ENCODE assay signal across 35 cellular contexts in genomic region chr22:43333156-43333555, GRCh38. TPM values are rescaled to one million over a fixed set of nuclear protein-coding genes. Genes with fewer than 3 reads are reported as not detected.
"Had no signal": no experiment of that assay in that cellular context is flagged by ENCODE, and none has a peak within 500 bp of the region (broad histone marks: within the 10 kb centered on the region; RNA-seq: fewer than 3 reads in every experiment).

No MANE protein-coding gene starts in this region.

- H3K27me3 ChIP-seq: SJCRH30 had no signal

- H2AFZ ChIP-seq: PC-9 had no signal

- DNase-seq: Karpas-422, NCI-H1048, NCI-H1092 treated with DMSO at 0.1 percent for 48 hours, NCI-H1105 treated with DMSO at 0.1 percent for 48 hours, NCI-H1417, NCI-H1436, NCI-H146, NCI-H1694, NCI-H187, NCI-H1930, NCI-H2029 treated with DMSO at 0.1 percent for 48 hours, NCI-H2081 treated with DMSO at 0.1 percent for 48 hours, NCI-H2107, NCI-H2171, NCI-H226, NCI-H446 treated with DMSO at 0.1 percent for 48 hours, NCI-H510A, NCI-H524, NCI-H526, NCI-H69, NCI-H748 treated with DMSO at 0.1 percent for 48 hours, NCI-H82, PC-9, SHP77, SIG-M5, SJCRH30, T-cell had no signal

- H3K4me2 ChIP-seq: PC-9 had no signal

- H3K4me3 ChIP-seq: PC-9, SJCRH30, SK-N-MC had no signal

- ATAC-seq: Panc1, Right ventricle myocardium inferior, SK-N-SH treated with all-trans-retinoic acid at 6 μM for 48 hours, T-cell had no signal

- H3K27ac ChIP-seq: PC-9, RWPE1, SJCRH30, SK-N-MC had no signal

- H3K4me1 ChIP-seq: SJCRH30 had no signal

RNA-seq across cellular contexts. Expression of gene SCUBE1, which starts 10.0 kb away (rescaled TPM):
- total RNA-seq: LHCN-M2, MCF 10A, OCI-LY7, PC-9 had no signal
